In the genomic region with DNA sequence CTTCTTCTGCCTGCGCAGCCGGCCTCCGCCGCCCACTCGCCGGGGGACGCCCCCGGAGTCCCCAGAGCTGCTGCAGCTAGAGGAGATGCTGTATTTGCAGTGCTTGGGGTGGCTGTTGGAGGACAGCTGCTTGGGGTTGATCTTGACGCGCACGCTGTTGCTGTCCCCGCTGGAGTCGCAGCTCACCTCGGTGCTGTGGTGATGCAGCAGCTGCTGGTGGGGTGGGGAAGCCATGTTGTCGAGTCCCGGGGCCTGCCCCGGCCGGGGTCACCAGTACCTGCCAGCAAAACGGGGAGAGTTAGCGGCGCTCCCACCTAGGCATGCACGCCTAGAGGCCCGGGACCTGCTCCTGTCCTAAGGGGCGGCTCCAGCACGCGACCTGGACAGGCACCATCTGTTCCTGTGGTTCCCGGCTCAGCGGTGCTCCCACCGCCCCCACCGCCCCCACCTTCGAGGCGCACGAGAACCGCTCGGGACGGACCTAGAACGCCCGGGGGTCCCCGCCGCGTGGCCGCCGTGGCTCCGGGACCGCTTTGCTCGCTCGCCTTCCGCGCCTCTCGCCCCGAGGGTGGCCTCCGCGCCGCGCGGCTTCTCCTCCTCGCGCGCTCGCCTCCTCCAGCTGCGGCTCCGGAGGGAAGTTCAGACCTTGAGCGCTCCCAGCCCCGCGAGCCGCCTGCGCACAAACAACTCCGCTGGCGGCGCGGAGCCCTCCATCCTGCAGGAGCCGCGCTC, we compare ENCODE assay signal across 8 cellular contexts. TPM values are rescaled to one million over a fixed set of nuclear protein-coding genes. Genes with fewer than 3 reads are reported as not detected.
DNase-seq lines count a peak whose midpoint lies in the region; ATAC-seq, FAIRE-seq and TF ChIP-seq lines count a peak whose summit lies in the region.

No MANE protein-coding gene starts in this region.

- TF ChIP-seq RAD21 in HepG2 (CRISPR knock-in tag; IDR thresholded peaks at IDR 0.05): 0 out of 2 replicates have a peak, but pooled peaks have one; percentile 16

- FAIRE-seq in HepG2 (lab: Jason Lieb, UNC): no peak

- DNase-seq in LoVo (ENCODE audit: low spot score): peak; percentile 32
- DNase-seq in activated CD4-positive, CD25-positive, alpha-beta regulatory T cell treated with anti-CD3 and anti-CD28 coated beads, Interleukin-2, amount 50 U/mL, for 72 hours: peak; percentile 54
- peak; percentile 75 for DNase-seq in coronary artery (ENCODE audit: low spot score)
- no peak for DNase-seq in HepG2 (ENCODE audit: low spot score)
- DNase-seq in stimulated activated CD4-positive, alpha-beta T cell treated with anti-CD3 and anti-CD28 coated beads, Interleukin-4, amount 100 ng/mL, for 24 hours: peak; percentile 43
- DNase-seq in cerebellar nuclear complex (lab: John Stamatoyannopoulos, UW): no peak

- no peak overlapping the region for H2AFZ ChIP-seq in HepG2 (ENCODE audit: low read length)

- peak overlapping the region; percentile 92 for H3K4me2 ChIP-seq in HepG2 (ENCODE audit: low read depth, low read length)

- TF ChIP-seq POLR2A in HepG2 (IDR thresholded peaks at IDR 0.05; ENCODE audit: insufficient read depth in 1 of 2, low read depth in 2 of 2, low read length in 2 of 2): no peak

- no peaks in the 10 kb centered on the region; a peak in 1 of 5 replicates for H3K27me3 ChIP-seq in HepG2 (ENCODE audit: control insufficient read depth in 1 of 2, insufficient read depth in 2 of 2, low read length in 2 of 2)

- TF ChIP-seq EP300 in HepG2 (IDR thresholded peaks at IDR 0.05; ENCODE audit: low read depth in 2 of 2, low read length in 2 of 2): no peak
- TF ChIP-seq EP300 in HepG2 (CRISPR knock-in tag; IDR thresholded peaks at IDR 0.05; ENCODE audit: borderline replicate concordance): no peak

- intact Hi-C loops in HepG2 (cut with micrococcal nuclease; ENCODE audit: unreplicated experiment): loop anchor here (5.0 to 10.0 kb wide), 3 partner anchors 137 to 421 kb away; no protein-coding TSS in a partner anchor

- no peaks in the 10 kb centered on the region for H4K20me1 ChIP-seq in HepG2 (ENCODE audit: insufficient read depth, low read length)

- BruUV-seq in HepG2 (replicated peaks; lab: Mats Ljungman, UMichigan): no TSS peak

- TF ChIP-seq CTCF in C4-2B (conservative IDR thresholded peaks at IDR 0.05): no peak
- TF ChIP-seq CTCF in coronary artery (IDR thresholded peaks at IDR 0.05): no peak
- TF ChIP-seq CTCF in HepG2 (CRISPR knock-in tag; IDR thresholded peaks at IDR 0.05): no peak

- ATAC-seq in GM19438 (IDR thresholded peaks at IDR 0.05; ENCODE audit: low read depth, unreplicated experiment) (peak; percentile 24), HepG2 (peak; percentile 54)

- peaks cover 49% of the 10 kb centered on the region for H3K79me2 ChIP-seq in HepG2 (ENCODE audit: insufficient read depth, low read length)

- POLR2A ChIA-PET in HepG2 (lab: Yijun Ruan, JAX): interaction anchor here (0.8 to 3.1 kb wide), 8 partner anchors 12 to 469 kb away, joined by 3 to 10 read pairs (median 4); no protein-coding TSS in a partner anchor

- no peaks in the 10 kb centered on the region for H3K9me3 ChIP-seq in HepG2 (ENCODE audit: low read length)

- H3K4me3 ChIP-seq in coronary artery (peak overlapping the region; percentile 93), HepG2 (replicated peaks in 1 of 3; ENCODE audit: insufficient read depth in 1 of 3, low read depth in 2 of 3, low read length in 3 of 3) (peak overlapping the region; percentile 79 to 91 (median 84))

- H3K27ac ChIP-seq in C4-2B (peak overlapping the region; percentile 40), coronary artery (peak overlapping the region; percentile 78 to 97), HepG2 (ENCODE audit: extremely low read length, insufficient read depth, low read length) (peak overlapping the region; percentile 91)

- in situ Hi-C loops in HepG2 (cut with HindIII; ENCODE audit: extremely low pct_ligation_motif_present, low pct_unique_long_range_greater_than_20kb): loop anchor here (5.0 kb wide), 1 partner anchor 137 kb away; no protein-coding TSS in a partner anchor

- peak overlapping the region; percentile 72 for H3K9ac ChIP-seq in HepG2 (ENCODE audit: insufficient read depth, low read depth, low read length)

- H3K36me3 ChIP-seq in HepG2 (replicated peaks in 1 of 2; ENCODE audit: control insufficient read depth in 1 of 2, insufficient read depth in 2 of 2, low read length in 2 of 2): no peaks in the 10 kb centered on the region

- H3K4me1 ChIP-seq in HepG2 (ENCODE audit: insufficient read depth, low read length): peaks cover 39% of the 10 kb centered on the region

- CTCF ChIA-PET in HepG2 (lab: Yijun Ruan, JAX; ENCODE audit: low intra/inter-chr PET ratio, low total read pairs): no interaction called here

- WGBS in HepG2 (ENCODE audit: low lambda C conversion rate): 1% methylated on average over 37 of the region's 73 CpGs

TF ChIP-seq in HepG2, 621 proteins besides CTCF, POLR2A, EP300 and RAD21 (continues in another document):
- TF ChIP-seq ZC3H13 (CRISPR knock-in tag; IDR thresholded peaks at IDR 0.05) (peak; percentile 72; the same call in 1 of the 2 replicates), AHR (CRISPR knock-in tag; IDR thresholded peaks at IDR 0.05) (peak; percentile 68; the same call in 1 of the 2 replicates), ZNF704 (CRISPR knock-in tag; IDR thresholded peaks at IDR 0.05; ENCODE audit: borderline replicate concordance) (0 out of 2 replicates have a peak, but pooled peaks have one; percentile 58), ZNF234 (CRISPR knock-in tag; conservative IDR thresholded peaks at IDR 0.05) (0 out of 2 replicates have a peak, but pooled peaks have one; percentile 58), MAZ (IDR thresholded peaks at IDR 0.05; ENCODE audit: borderline replicate concordance, low read depth, low read length) (no peak), MAZ (CRISPR knock-in tag; IDR thresholded peaks at IDR 0.05; ENCODE audit: low read depth) (peak; percentile 40; the same call in 1 of the 2 replicates), ASH2L (IDR thresholded peaks at IDR 0.05; ENCODE audit: insufficient read length, low read depth, low read length) (peak; percentile 34), ZFP90 (CRISPR knock-in tag; IDR thresholded peaks at IDR 0.05; ENCODE audit: borderline replicate concordance) (0 out of 2 replicates have a peak, but pooled peaks have one; percentile 38), ZNF546 (CRISPR knock-in tag; conservative IDR thresholded peaks at IDR 0.05) (peak; percentile 50; the same call in 1 of the 2 replicates), HDAC1 (CRISPR knock-in tag; IDR thresholded peaks at IDR 0.05) (no peak), POLR2AphosphoS5 (IDR thresholded peaks at IDR 0.05; ENCODE audit: low read depth, low read length) (no peak), TAF1 (CRISPR knock-in tag; IDR thresholded peaks at IDR 0.05) (peak; percentile 27), ZNF749 (CRISPR knock-in tag; IDR thresholded peaks at IDR 0.05; ENCODE audit: borderline replicate concordance) (0 out of 2 replicates have a peak, but pooled peaks have one; percentile 5)
- TF ChIP-seq, protein P1, sequence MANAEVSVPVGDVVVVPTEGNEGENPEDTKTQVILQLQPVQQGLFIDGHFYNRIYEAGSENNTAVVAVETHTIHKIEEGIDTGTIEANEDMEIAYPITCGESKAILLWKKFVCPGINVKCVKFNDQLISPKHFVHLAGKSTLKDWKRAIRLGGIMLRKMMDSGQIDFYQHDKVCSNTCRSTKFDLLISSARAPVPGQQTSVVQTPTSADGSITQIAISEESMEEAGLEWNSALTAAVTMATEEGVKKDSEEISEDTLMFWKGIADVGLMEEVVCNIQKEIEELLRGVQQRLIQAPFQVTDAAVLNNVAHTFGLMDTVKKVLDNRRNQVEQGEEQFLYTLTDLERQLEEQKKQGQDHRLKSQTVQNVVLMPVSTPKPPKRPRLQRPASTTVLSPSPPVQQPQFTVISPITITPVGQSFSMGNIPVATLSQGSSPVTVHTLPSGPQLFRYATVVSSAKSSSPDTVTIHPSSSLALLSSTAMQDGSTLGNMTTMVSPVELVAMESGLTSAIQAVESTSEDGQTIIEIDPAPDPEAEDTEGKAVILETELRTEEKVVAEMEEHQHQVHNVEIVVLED (CRISPR knock-in tag; IDR thresholded peaks at IDR 0.05; ENCODE audit: borderline replicate concordance): no peak

RNA-seq across cellular contexts. Expression of gene ADCY9, which starts 0.9 kb away (rescaled TPM):
- 9.6 and 11.2 TPM in 2 replicates for total RNA-seq in HepG2 (2016; rRNA removed; fragmentation: Illumina TruSeq; extraction: Trizol)
- total RNA-seq in HepG2 (2016; cell fraction: cytosol; rRNA removed; fragmentation: Illumina TruSeq; extraction: Trizol; ENCODE audit: low read depth): 6.9 and 7.1 TPM in 2 replicates
- total RNA-seq in HepG2 (2016; cell fraction: insoluble cytoplasmic fraction; rRNA removed; fragmentation: Illumina TruSeq; extraction: Trizol): 7.0 and 12.1 TPM in 2 replicates
- 4.4 and 4.6 TPM in 2 replicates for total RNA-seq in HepG2 (2016; cell fraction: membrane; rRNA removed; fragmentation: Illumina TruSeq; extraction: Trizol)
- 15.9 and 17.5 TPM in 2 replicates for total RNA-seq in HepG2 (2016; cell fraction: nucleus; rRNA removed; fragmentation: Illumina TruSeq; extraction: Trizol)
- polyA plus RNA-seq in HepG2 (2011; rRNA removed): 13.6 and 13.9 TPM in 2 replicates
- polyA plus RNA-seq in HepG2 (2011; cell fraction: cytosol; rRNA removed): 15.9 and 17.7 TPM in 2 replicates
- 26.9 and 30.6 TPM in 2 replicates for polyA plus RNA-seq in HepG2 (2011; cell fraction: nucleus; rRNA removed)
- polyA plus RNA-seq in HepG2 (2012): 15.9 and 19.6 TPM in 2 replicates
- 0.63 and 1.1 TPM in 2 replicates for polyA plus RNA-seq in HepG2 (2016; cell fraction: cytosol; fragmentation: Illumina TruSeq; extraction: Trizol; ENCODE audit: low read depth)
- 5.6 and 8.0 TPM in 2 replicates for polyA plus RNA-seq in HepG2 (2016; cell fraction: insoluble cytoplasmic fraction; fragmentation: Illumina TruSeq; extraction: Trizol; ENCODE audit: low read depth)
- 2.0 and 2.1 TPM in 2 replicates for polyA plus RNA-seq in HepG2 (2016; cell fraction: membrane; fragmentation: Illumina TruSeq; extraction: Trizol; ENCODE audit: low read depth)
- 16.3 and 17.4 TPM in 2 replicates for polyA plus RNA-seq in HepG2 (2016; cell fraction: nucleus; fragmentation: Illumina TruSeq; extraction: Trizol; ENCODE audit: insufficient read depth, low read depth)
- polyA minus RNA-seq in HepG2 (2011; rRNA and poly(A)+ RNA removed; ENCODE audit: low replicate concordance): 21.8 and 108 TPM in 2 replicates
- 53.6 and 62.1 TPM in 2 replicates for polyA minus RNA-seq in HepG2 (2011; cell fraction: cytosol; rRNA and poly(A)+ RNA removed)
- polyA minus RNA-seq in HepG2 (2011; cell fraction: nucleus; rRNA and poly(A)+ RNA removed): 33.7 and 36.4 TPM in 2 replicates

Comparison
In these comparisons a context has a peak if more than half of its experiments do, and no peak if none do; other contexts are left out.
1. H3K27ac ChIP-seq: peak in every context shown above with its lines; median percentile 91 in HepG2; 88 in coronary artery; 40 in C4-2B.
2. DNase-seq: peak in LoVo (single experiment), activated CD4-positive, CD25-positive, alpha-beta regulatory T cell treated with anti-CD3 and anti-CD28 coated beads, Interleukin-2, amount 50 U/mL, for 72 hours (single experiment), coronary artery (single experiment) and stimulated activated CD4-positive, alpha-beta T cell treated with anti-CD3 and anti-CD28 coated beads, Interleukin-4, amount 100 ng/mL, for 24 hours (single experiment); none in HepG2 (single experiment) and cerebellar nuclear complex (0 of 2).